ENCODE assay signal across 9 cellular contexts in genomic region chr2:134782792-134783191, GRCh38. TPM values are rescaled to one million over a fixed set of nuclear protein-coding genes. Genes with fewer than 3 reads are reported as not detected.
A peak's percentile ranks its signal among the peaks of the same experiment; 100 is the strongest.
DNase-seq lines count a peak whose midpoint lies in the region; ATAC-seq and TF ChIP-seq lines count a peak whose summit lies in the region.
"Had no signal": no experiment of that assay in that cellular context is flagged by ENCODE, and none has a peak within 500 bp of the region (broad histone marks: within the 10 kb centered on the region; RNA-seq: fewer than 3 reads in every experiment).

No MANE protein-coding gene starts in this region.

- peak; percentile 35 for DNase-seq in Ammon's horn (ENCODE audit: low spot score)
- peak; percentile 50 for DNase-seq in LHCN-M2 (ENCODE audit: low read depth)
- DNase-seq in astrocyte of the cerebellum (ENCODE audit: low read depth): peak; percentile 12
- DNase-seq in skeletal muscle cell (ENCODE audit: low read depth): peak; percentile 18
- no peak for DNase-seq in foreskin melanocyte

- no peak for TF ChIP-seq CTCF in astrocyte of the cerebellum (IDR thresholded peaks at IDR 0.05; ENCODE audit: low read depth, low read length, missing control alignments)

- peak; percentile 81 for ATAC-seq in GM19372 (IDR thresholded peaks at IDR 0.05; ENCODE audit: low read depth, unreplicated experiment)
- no peak for ATAC-seq in HG02610 (IDR thresholded peaks at IDR 0.05; ENCODE audit: unreplicated experiment)
- no peak for ATAC-seq in HG02571 (IDR thresholded peaks at IDR 0.05; ENCODE audit: unreplicated experiment)

- H3K4me3 ChIP-seq in astrocyte of the cerebellum (ENCODE audit: low read depth, low read length) (no peak overlapping the region), skeletal muscle cell (ENCODE audit: low read depth, low read length) (no peak overlapping the region)
- H3K4me3 ChIP-seq: skin epidermis had no signal

- in situ Hi-C loops in astrocyte of the cerebellum (cut with HindIII; ENCODE audit: low sequenced_read_pairs): no loop called here

RNA-seq across cellular contexts. Expression of gene ACMSD, which starts 55.6 kb away (rescaled TPM):
- not detected in 2 replicates for total RNA-seq in LHCN-M2 (2014; rRNA removed)
- not detected for polyA plus RNA-seq in LHCN-M2 (2012)
